ENCODE assay signal across 20 cellular contexts in the genomic region with DNA sequence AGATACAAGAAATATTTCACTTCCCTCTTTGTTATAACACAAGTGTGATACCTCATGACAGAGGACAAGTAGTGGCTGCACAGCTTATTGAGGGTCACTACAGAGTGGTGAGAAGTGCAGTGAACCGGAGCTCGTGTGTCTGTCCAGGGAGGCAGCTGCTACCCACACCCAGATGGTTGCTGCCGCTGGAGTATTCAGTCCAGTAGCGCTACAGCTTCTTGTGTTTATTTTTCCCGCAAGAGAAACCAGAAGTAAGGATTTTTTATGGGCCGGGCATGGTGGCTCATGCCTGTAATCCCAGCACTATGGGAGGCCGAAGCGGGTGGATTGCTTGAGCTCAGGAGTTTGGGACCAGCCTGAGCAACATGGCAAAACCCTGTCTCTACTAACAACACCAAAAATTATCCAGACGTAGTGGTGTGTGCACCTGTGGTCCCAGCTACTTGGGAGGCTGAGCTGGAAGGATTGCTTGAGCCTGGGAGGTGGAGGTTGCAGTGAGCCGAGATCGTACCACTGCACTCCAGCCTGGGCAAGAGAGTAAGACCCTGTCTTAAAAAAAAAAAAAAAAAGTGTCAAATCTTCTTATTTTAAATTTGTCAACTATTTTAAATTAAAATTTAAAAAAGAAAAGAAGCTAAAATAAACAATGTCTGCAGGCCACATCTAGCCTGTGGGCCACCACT.
A peak's percentile ranks its signal among the peaks of the same experiment; 100 is the strongest.
DNase-seq lines count a peak whose midpoint lies in the region; TF ChIP-seq lines count a peak whose summit lies in the region.
"Had no signal": no experiment of that assay in that cellular context is flagged by ENCODE, and none has a peak within 500 bp of the region (broad histone marks: within the 10 kb centered on the region; RNA-seq: fewer than 3 reads in every experiment).

No MANE protein-coding gene starts in this region.

- POLR2A ChIA-PET in HEK293 (lab: Yijun Ruan, JAX) = no interaction called here

- H3K14ac ChIP-seq in trophoblast cell (ENCODE audit: low read length) = no peak overlapping the region

- H3K36me3 ChIP-seq in HEK293 (ENCODE audit: control insufficient read depth in 2 of 2, insufficient read depth in 1 of 2, low read length in 2 of 2) (no peaks in the 10 kb centered on the region), trophoblast cell (ENCODE audit: control insufficient read depth in 1 of 2, insufficient read depth in 2 of 2, low read length in 2 of 2) (no peaks in the 10 kb centered on the region), esophagus squamous epithelium (no peaks in the 10 kb centered on the region)
- H3K36me3 ChIP-seq: BLaER1 treated with 17β-estradiol and CSF1 and Interleukin-3, amounts not matched to agents 10 nM and 100 nM; HAP-1 had no signal

- no peak overlapping the region for H2AK5ac ChIP-seq in trophoblast cell (ENCODE audit: low read length)

- TF ChIP-seq CTCF in HEK293 (tag by site-specific recombination; IDR thresholded peaks at IDR 0.05) = no peak
- no peak for TF ChIP-seq CTCF in esophagus squamous epithelium (IDR thresholded peaks at IDR 0.05)

- H4K12ac ChIP-seq in trophoblast cell (ENCODE audit: low read depth, low read length) = no peak overlapping the region

- H4K91ac ChIP-seq in trophoblast cell (ENCODE audit: low read depth, low read length) = peak overlapping the region; percentile 25

- no peak overlapping the region for H3K4me3 Mint-ChIP-seq in T-helper 2 cell treated with Interferon-gamma antibody and Interleukin-4, amounts not matched to agents 5 μg/mL and 100 μg/mL, for 36 hours
- H3K4me3 Mint-ChIP-seq: B cell; CD8-positive, alpha-beta T cell; HFFc6 had no signal

- CTCF ChIA-PET in HEK293 (lab: Yijun Ruan, JAX) = interaction anchor here (0.7 to 1.0 kb wide), 4 partner anchors 70 to 102 kb away, joined by 3 to 4 read pairs (median 3); no protein-coding TSS in a partner anchor

- no peak overlapping the region for H3K27ac Mint-ChIP-seq in T-helper 2 cell treated with Interferon-gamma antibody and Interleukin-4, amounts not matched to agents 5 μg/mL and 100 μg/mL, for 36 hours
- H3K27ac Mint-ChIP-seq: B cell; CD8-positive, alpha-beta T cell; HFFc6 had no signal

- intact Hi-C loops in esophagus squamous epithelium (cut with DNase I) = no loop called here

- H3K9me3 ChIP-seq in HEK293 (ENCODE audit: control insufficient read depth, insufficient read depth, low read depth, low read length) (no peaks in the 10 kb centered on the region), trophoblast cell (ENCODE audit: insufficient read depth, low read depth, low read length) (no peaks in the 10 kb centered on the region), esophagus squamous epithelium (no peaks in the 10 kb centered on the region)
- H3K9me3 ChIP-seq: BLaER1 treated with 17β-estradiol and CSF1 and Interleukin-3, amounts not matched to agents 10 nM and 100 nM; HAP-1 had no signal

- no peak overlapping the region for H2BK5ac ChIP-seq in trophoblast cell (ENCODE audit: low read depth, low read length, poor library complexity)

- no peak overlapping the region for H3K23ac ChIP-seq in trophoblast cell (ENCODE audit: low read length)

- WGBS in trophoblast cell (ENCODE audit: extremely low coverage, insufficient coverage, insufficient read length) = no CpG with 5 or more reads among the region's 11 CpGs
- WGBS in esophagus squamous epithelium, 2 donors = 71 to 89% methylated on average over 9 to 11 of the region's 11 CpGs

- no peaks in the 10 kb centered on the region for H3K27me3 Mint-ChIP-seq in T-helper 2 cell treated with Interferon-gamma antibody and Interleukin-4, amounts not matched to agents 5 μg/mL and 100 μg/mL, for 36 hours (ENCODE audit: low read depth)

- H3K4me1 Mint-ChIP-seq in T-helper 2 cell treated with Interferon-gamma antibody and Interleukin-4, amounts not matched to agents 5 μg/mL and 100 μg/mL, for 36 hours (ENCODE audit: low read depth) = no peaks in the 10 kb centered on the region
- H3K4me1 Mint-ChIP-seq: B cell had no signal

- no peak overlapping the region for H4K8ac ChIP-seq in trophoblast cell (ENCODE audit: low read depth, low read length)

- no peaks in the 10 kb centered on the region for H3K9me3 Mint-ChIP-seq in T-helper 2 cell treated with Interferon-gamma antibody and Interleukin-4, amounts not matched to agents 5 μg/mL and 100 μg/mL, for 36 hours
- H3K9me3 Mint-ChIP-seq: CD8-positive, alpha-beta T cell had no signal

- H3K18ac ChIP-seq in trophoblast cell (ENCODE audit: low read length) = no peak overlapping the region

- H3K9ac ChIP-seq in trophoblast cell (ENCODE audit: low read length) = no peak overlapping the region
- H3K9ac ChIP-seq: BLaER1 treated with 17β-estradiol and CSF1 and Interleukin-3, amounts not matched to agents 10 nM and 100 nM; GM23248 had no signal

- H3K36me3 Mint-ChIP-seq in T-helper 2 cell treated with Interferon-gamma antibody and Interleukin-4, amounts not matched to agents 5 μg/mL and 100 μg/mL, for 36 hours (ENCODE audit: low read depth) = no peaks in the 10 kb centered on the region
- H3K36me3 Mint-ChIP-seq: CD8-positive, alpha-beta T cell had no signal

- H2AFZ ChIP-seq in trophoblast cell (ENCODE audit: insufficient read depth, low read length, poor library complexity) = no peak overlapping the region
- H2AFZ ChIP-seq: GM23248 had no signal

- DNase-seq in NCI-H69 (lab: John Stamatoyannopoulos, UW) (peak; percentile 76), mesenteric fat pad (ENCODE audit: low spot score) (peak; percentile 28), trophoblast cell (no peak), COR-L47 (lab: John Stamatoyannopoulos, UW) (no peak), esophagus squamous epithelium (lab: John Stamatoyannopoulos, UW) (no peak)
- no peak for DNase-seq in T-helper 2 cell treated with Interferon-gamma antibody and Interleukin-4, amounts not matched to agents 5 μg/mL and 100 μg/mL, for 36 hours (ENCODE audit: low spot score)
- DNase-seq: 8988T; CD8-positive, alpha-beta T cell; DMS 273 treated with DMSO at 0.1 percent for 48 hours; DMS53; DND-41; EL; GM23248; HFFc6 had no signal

- H2BK120ac ChIP-seq in trophoblast cell (ENCODE audit: insufficient read depth, low read length, poor library complexity) = no peak overlapping the region

- H3K79me1 ChIP-seq in trophoblast cell (ENCODE audit: low read length) = peaks cover 1% of the 10 kb centered on the region

- no peaks in the 10 kb centered on the region for H3K79me2 ChIP-seq in trophoblast cell (ENCODE audit: control insufficient read depth, insufficient read depth, low read length, poor library complexity)

- H3K4me1 ChIP-seq in HEK293 (ENCODE audit: control insufficient read depth, insufficient read depth, low read length) (peaks cover 19% of the 10 kb centered on the region), trophoblast cell (ENCODE audit: control insufficient read depth in 1 of 2, insufficient read depth in 2 of 2, low read length in 2 of 2) (no peaks in the 10 kb centered on the region), esophagus squamous epithelium (peaks cover 0 to 14% (median 0%) of the 10 kb centered on the region in 3 donors)
- H3K4me1 ChIP-seq: BLaER1 treated with 17β-estradiol and CSF1 and Interleukin-3, amounts not matched to agents 10 nM and 100 nM; HAP-1 had no signal

- H3K27me3 ChIP-seq in trophoblast cell (ENCODE audit: insufficient read depth, low read length) = no peaks in the 10 kb centered on the region
- H3K27me3 ChIP-seq in esophagus squamous epithelium = peaks cover 0 to 40% (median 0%) of the 10 kb centered on the region in 4 donors
- H3K27me3 ChIP-seq: BLaER1 treated with 17β-estradiol and CSF1 and Interleukin-3, amounts not matched to agents 10 nM and 100 nM had no signal

- H3K4me2 ChIP-seq in trophoblast cell (ENCODE audit: low read length) = no peak overlapping the region
- H3K4me2 ChIP-seq: BLaER1 treated with 17β-estradiol and CSF1 and Interleukin-3, amounts not matched to agents 10 nM and 100 nM had no signal

- H3K4me3 ChIP-seq in HEK293 (ENCODE audit: low read depth, low read length) (no peak overlapping the region), trophoblast cell (ENCODE audit: low read depth, low read length) (no peak overlapping the region), esophagus squamous epithelium (no peak overlapping the region)
- H3K4me3 ChIP-seq: BLaER1 treated with 17β-estradiol and CSF1 and Interleukin-3, amounts not matched to agents 10 nM and 100 nM; GM12878; GM23248; HAP-1 had no signal

- H3K27ac ChIP-seq in HEK293 (ENCODE audit: extremely low read depth, low read depth, low read length) (no peak overlapping the region), trophoblast cell (ENCODE audit: low read depth, low read length) (no peak overlapping the region), esophagus squamous epithelium (no peak overlapping the region)
- H3K27ac ChIP-seq: BLaER1 treated with 17β-estradiol and CSF1 and Interleukin-3, amounts not matched to agents 10 nM and 100 nM; GM23248; HL-60 had no signal

- no peak overlapping the region for H3K4ac ChIP-seq in trophoblast cell (ENCODE audit: low read depth, low read length)

- peak overlapping the region; percentile 54 for H2BK12ac ChIP-seq in trophoblast cell (ENCODE audit: low read length)

- no peak for TF ChIP-seq POLR2A in esophagus squamous epithelium (IDR thresholded peaks at IDR 0.05)

TF ChIP-seq in HEK293, 187 proteins besides CTCF, POLR2A, EP300 and RAD21:
- TF ChIP-seq OSR2 (tag by site-specific recombination; IDR thresholded peaks at IDR 0.05) (peak; percentile 99), ZNF394 (tag by site-specific recombination; IDR thresholded peaks at IDR 0.05; ENCODE audit: borderline replicate concordance) (no peak), SCRT1 (tag by site-specific recombination; IDR thresholded peaks at IDR 0.05; ENCODE audit: borderline replicate concordance) (peak; percentile 36; the same call in 1 of the 2 replicates), ZNF777 (tag by site-specific recombination; IDR thresholded peaks at IDR 0.05; ENCODE audit: borderline replicate concordance) (no peak), ZNF121 (tag by site-specific recombination; IDR thresholded peaks at IDR 0.05) (peak; percentile 98), GLIS1 (tag by site-specific recombination; IDR thresholded peaks at IDR 0.05) (peak; percentile 32)
- TF ChIP-seq, protein P1, sequence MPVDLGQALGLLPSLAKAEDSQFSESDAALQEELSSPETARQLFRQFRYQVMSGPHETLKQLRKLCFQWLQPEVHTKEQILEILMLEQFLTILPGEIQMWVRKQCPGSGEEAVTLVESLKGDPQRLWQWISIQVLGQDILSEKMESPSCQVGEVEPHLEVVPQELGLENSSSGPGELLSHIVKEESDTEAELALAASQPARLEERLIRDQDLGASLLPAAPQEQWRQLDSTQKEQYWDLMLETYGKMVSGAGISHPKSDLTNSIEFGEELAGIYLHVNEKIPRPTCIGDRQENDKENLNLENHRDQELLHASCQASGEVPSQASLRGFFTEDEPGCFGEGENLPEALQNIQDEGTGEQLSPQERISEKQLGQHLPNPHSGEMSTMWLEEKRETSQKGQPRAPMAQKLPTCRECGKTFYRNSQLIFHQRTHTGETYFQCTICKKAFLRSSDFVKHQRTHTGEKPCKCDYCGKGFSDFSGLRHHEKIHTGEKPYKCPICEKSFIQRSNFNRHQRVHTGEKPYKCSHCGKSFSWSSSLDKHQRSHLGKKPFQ (tag by site-specific recombination; IDR thresholded peaks at IDR 0.05) = peak; percentile 60; the same call in 1 of the 2 replicates

Comparison
In these comparisons a context has a peak if more than half of its experiments do, and no peak if none do; other contexts are left out.
1. DNase-seq: peak in NCI-H69 (single experiment) and mesenteric fat pad (single experiment); none in trophoblast cell (0 of 2), T-helper 2 cell treated with Interferon-gamma antibody and Interleukin-4, amounts not matched to agents 5 μg/mL and 100 μg/mL, for 36 hours (single experiment), COR-L47 (single experiment) and esophagus squamous epithelium (single experiment).